In genomic region chr14:71956920-71957563, GRCh38 we compare ENCODE assay signal across 22 cellular contexts. TPM values are rescaled to one million over a fixed set of nuclear protein-coding genes. Genes with fewer than 3 reads are reported as not detected.
DNase-seq lines count a peak whose midpoint lies in the region; ATAC-seq and FAIRE-seq lines count a peak whose summit lies in the region.
"Had no signal": no experiment of that assay in that cellular context is flagged by ENCODE, and none has a peak within 500 bp of the region (broad histone marks: within the 10 kb centered on the region; RNA-seq: fewer than 3 reads in every experiment).

No MANE protein-coding gene starts in this region.

- intact Hi-C loops in left ventricle myocardium superior (cut with micrococcal nuclease) (no loop called here), cardiac septum (cut with DNase I) (no loop called here), head of caudate nucleus (cut with DNase I) (no loop called here)

- peak; percentile 11 for ATAC-seq in left ventricle myocardium superior
- peak; percentile 63 for ATAC-seq in GM21576 (IDR thresholded peaks at IDR 0.05; ENCODE audit: unreplicated experiment)
- ATAC-seq in HG03432 (IDR thresholded peaks at IDR 0.05; ENCODE audit: unreplicated experiment) = peak; percentile 69
- ATAC-seq: gastrocnemius medialis; left colon; stimulated activated naive CD8-positive, alpha-beta T cell treated with anti-CD3 and anti-CD28 coated beads, Interleukin-15, amount 100 ng/mL, for 72 hours had no signal

- FAIRE-seq in urothelium cell line (lab: Jason Lieb, UNC) = peak; percentile 77

- DNase-seq in left ventricle myocardium superior = no peak
- no peak for DNase-seq in cardiac septum (ENCODE audit: low spot score)
- no peak for DNase-seq in urothelium cell line (ENCODE audit: low spot score)
- no peak for DNase-seq in activated effector memory CD4-positive, alpha-beta T cell treated with Interleukin-2 at 50 U/mL for 16 hours
- DNase-seq in head of caudate nucleus = no peak
- no peak for DNase-seq in HPDE6-E6E7 (ENCODE audit: extremely low spot score)
- DNase-seq: activated CD4-positive, CD25-positive, alpha-beta regulatory T cell; activated naive CD8-positive, alpha-beta T cell treated with anti-CD3 and anti-CD28 coated beads, Interleukin-2, amount 10 ng/mL, durations not matched to agents 7 days and 5 days; BE2C; gastrocnemius medialis; GF-D8; HFFc6; left colon; NCI-H2029; Right ventricle myocardium superior; stimulated activated CD4-positive, alpha-beta T cell treated with anti-CD3 and anti-CD28 coated beads, Interleukin-15, amount 100 ng/mL, for 24 hours; stimulated activated naive CD8-positive, alpha-beta T cell treated with anti-CD3 and anti-CD28 coated beads, Interleukin-15, amount 100 ng/mL, for 72 hours; T-helper 1 cell; upper lobe of left lung had no signal

RNA-seq across cellular contexts. Expression of gene RGS6, which starts 24.8 kb away (rescaled TPM):
- total RNA-seq in left ventricle myocardium superior (26.0 TPM), cardiac septum (22.4 TPM)
- total RNA-seq: epithelial cell of proximal tubule, HFFc6 had no signal

Comparison
In these comparisons a context has a peak if more than half of its experiments do, and no peak if none do; other contexts are left out.
1. ATAC-seq: peak in every context shown above with its lines; median percentile 69 in HG03432; 63 in GM21576; 11 in left ventricle myocardium superior.